Comparison of ENCODE assay signal across 25 cellular contexts in genomic region chr3:41684802-41685740, GRCh38.
DNase-seq lines count a peak whose midpoint lies in the region; ATAC-seq and TF ChIP-seq lines count a peak whose summit lies in the region.
"Had no signal": no experiment of that assay in that cellular context is flagged by ENCODE, and none has a peak within 500 bp of the region (broad histone marks: within the 10 kb centered on the region; RNA-seq: fewer than 3 reads in every experiment).

No MANE protein-coding gene starts in this region.

- H3K27me3 ChIP-seq in colonic mucosa (no peaks in the 10 kb centered on the region), mesenchymal stem cell (ENCODE audit: control insufficient read depth in 1 of 2, insufficient read depth in 1 of 2, low read length in 2 of 2) (no peaks in the 10 kb centered on the region)
- H3K27me3 ChIP-seq: BLaER1, brain microvascular endothelial cell, gastrocnemius medialis, tibial nerve had no signal

- no peak overlapping the region for H3K9ac ChIP-seq in colonic mucosa (ENCODE audit: low read depth in 2 of 2, low read length in 2 of 2)
- no peak overlapping the region for H3K9ac ChIP-seq in mesenchymal stem cell (ENCODE audit: low read length)
- H3K9ac ChIP-seq: BLaER1 had no signal

- H3K9me3 ChIP-seq in colonic mucosa (no peaks in the 10 kb centered on the region), mesenchymal stem cell (ENCODE audit: control insufficient read depth, low read length) (no peaks in the 10 kb centered on the region)
- H3K9me3 ChIP-seq: BLaER1, gastrocnemius medialis, tibial nerve had no signal

- no peak overlapping the region for H3K4me2 ChIP-seq in mesenchymal stem cell (ENCODE audit: low read length, poor library complexity, severe bottlenecking)
- H3K4me2 ChIP-seq: BLaER1, PC-9 had no signal

- H3K27ac ChIP-seq in colonic mucosa = peak overlapping the region; percentile 16
- peak overlapping the region; percentile 84 for H3K27ac ChIP-seq in mesenchymal stem cell (ENCODE audit: low read length, poor library complexity, severe bottlenecking)
- H3K27ac ChIP-seq: BLaER1, brain microvascular endothelial cell, gastrocnemius medialis, HL-60, PC-9 had no signal

- no peak overlapping the region for H2BK15ac ChIP-seq in mesenchymal stem cell (ENCODE audit: low read depth, poor library complexity, severe bottlenecking)

- no peak overlapping the region for H3K14ac ChIP-seq in mesenchymal stem cell (ENCODE audit: low read length in 2 of 2)

- intact Hi-C loops in colonic mucosa (cut with DNase I) = no loop called here

- H3K18ac ChIP-seq in mesenchymal stem cell (ENCODE audit: low read depth in 1 of 2, low read length in 2 of 2) = no peak overlapping the region

- peak overlapping the region; percentile 85 for H2BK5ac ChIP-seq in mesenchymal stem cell (ENCODE audit: low read depth, low read length, poor library complexity, severe bottlenecking)

- H3K23ac ChIP-seq in mesenchymal stem cell (ENCODE audit: low read length in 2 of 2) = no peak overlapping the region

- H3K36me3 ChIP-seq in colonic mucosa = no peaks in the 10 kb centered on the region
- no peaks in the 10 kb centered on the region for H3K36me3 ChIP-seq in mesenchymal stem cell (ENCODE audit: control insufficient read depth in 1 of 2, insufficient read depth in 2 of 2, low read depth in 1 of 2, low read length in 2 of 2)
- H3K36me3 ChIP-seq: BLaER1, brain microvascular endothelial cell, gastrocnemius medialis, tibial nerve had no signal

- 84% methylated on average over 4 of the region's 4 CpGs for WGBS in mesenchymal stem cell

- H2BK12ac ChIP-seq in mesenchymal stem cell (ENCODE audit: low read length in 2 of 2) = no peak overlapping the region

- H3K4ac ChIP-seq in mesenchymal stem cell (ENCODE audit: low read depth in 1 of 2, low read length in 2 of 2) = no peak overlapping the region

- no peak overlapping the region for H4K91ac ChIP-seq in mesenchymal stem cell (ENCODE audit: low read length)

- no peak overlapping the region for H4K8ac ChIP-seq in mesenchymal stem cell (ENCODE audit: low read length)

- peaks cover 3% of the 10 kb centered on the region for H3K79me1 ChIP-seq in mesenchymal stem cell (replicated peaks; ENCODE audit: low read length, poor library complexity, severe bottlenecking)

- H3K4me1 ChIP-seq in colonic mucosa = no peaks in the 10 kb centered on the region
- H3K4me1 ChIP-seq in mesenchymal stem cell (ENCODE audit: control insufficient read depth, insufficient read depth, low read depth, low read length) = peaks cover 14% of the 10 kb centered on the region
- H3K4me1 ChIP-seq: gastrocnemius medialis had no signal

- no peak for ATAC-seq in HG03439 (IDR thresholded peaks at IDR 0.05; ENCODE audit: unreplicated experiment)
- no peak for ATAC-seq in HG03457 (IDR thresholded peaks at IDR 0.05; ENCODE audit: unreplicated experiment)
- ATAC-seq: activated CD8-positive, alpha-beta T cell treated with anti-CD3 and anti-CD28 coated beads, Interleukin-2, amount 10 ng/mL, durations not matched to agents 7 days and 5 days; gastrocnemius medialis; right cardiac atrium; stimulated activated naive CD8-positive, alpha-beta T cell treated with anti-CD3 and anti-CD28 coated beads, Interleukin-15, Interleukin-2, amounts not matched to agents 100 U/mL and 50 U/mL, for 24 hours had no signal

- no peak for TF ChIP-seq CTCF in colonic mucosa (IDR thresholded peaks at IDR 0.05)

- DNase-seq in OCI-M1 (lab: John Stamatoyannopoulos, UW) = peak; percentile 22
- no peak for DNase-seq in colonic mucosa
- DNase-seq in mesenchymal stem cell = no peak
- DNase-seq in stromal cell of bone marrow (ENCODE audit: low read depth) = peak; percentile 21
- no peak for DNase-seq in activated T-cell treated with anti-CD3 and anti-CD28 coated beads for 4 hours
- DNase-seq: activated CD4-positive, CD25-positive, alpha-beta regulatory T cell; activated CD8-positive, alpha-beta T cell treated with anti-CD3 and anti-CD28 coated beads, Interleukin-2, amount 10 ng/mL, durations not matched to agents 7 days and 5 days; activated naive CD4-positive, alpha-beta T cell treated with anti-CD3 and anti-CD28 coated beads, Interleukin-2, amount 50 U/mL, for 16 hours; activated T-cell treated with anti-CD3 and anti-CD28 coated beads, Interleukin-2, amount 50 U/mL, for 48 hours; brain microvascular endothelial cell; gastrocnemius medialis; IMR-90; MV-4-11; NCI-H1694 treated with DMSO at 0.1 percent for 48 hours; NCI-H2227 treated with DMSO at 0.1 percent for 48 hours; NCI-H82; occipital lobe; PC-9; right cardiac atrium; stimulated activated naive CD8-positive, alpha-beta T cell treated with anti-CD3 and anti-CD28 coated beads, Interleukin-15, Interleukin-2, amounts not matched to agents 100 U/mL and 50 U/mL, for 24 hours had no signal

- H2AFZ ChIP-seq in mesenchymal stem cell (ENCODE audit: low read depth, low read length) = no peak overlapping the region
- H2AFZ ChIP-seq: PC-9 had no signal

- peak overlapping the region; percentile 96 for H2AK5ac ChIP-seq in mesenchymal stem cell (ENCODE audit: low read length, severe bottlenecking)

- H3K4me3 ChIP-seq in colonic mucosa = no peak overlapping the region
- H3K4me3 ChIP-seq in mesenchymal stem cell (ENCODE audit: insufficient read depth in 1 of 2, low read depth in 1 of 2, low read length in 2 of 2) = no peak overlapping the region
- H3K4me3 ChIP-seq: BLaER1, gastrocnemius medialis, PC-9, tibial nerve had no signal

- no peak overlapping the region for H2BK120ac ChIP-seq in mesenchymal stem cell (ENCODE audit: low read depth, low read length)

Comparison
In these comparisons a context has a peak if more than half of its experiments do, and no peak if none do; other contexts are left out.
1. DNase-seq: peak in OCI-M1 (single experiment) and stromal cell of bone marrow (single experiment); none in colonic mucosa (single experiment), mesenchymal stem cell (single experiment) and activated T-cell treated with anti-CD3 and anti-CD28 coated beads for 4 hours (single experiment).